Comparison of ENCODE assay signal across 13 cellular contexts in the genomic region with DNA sequence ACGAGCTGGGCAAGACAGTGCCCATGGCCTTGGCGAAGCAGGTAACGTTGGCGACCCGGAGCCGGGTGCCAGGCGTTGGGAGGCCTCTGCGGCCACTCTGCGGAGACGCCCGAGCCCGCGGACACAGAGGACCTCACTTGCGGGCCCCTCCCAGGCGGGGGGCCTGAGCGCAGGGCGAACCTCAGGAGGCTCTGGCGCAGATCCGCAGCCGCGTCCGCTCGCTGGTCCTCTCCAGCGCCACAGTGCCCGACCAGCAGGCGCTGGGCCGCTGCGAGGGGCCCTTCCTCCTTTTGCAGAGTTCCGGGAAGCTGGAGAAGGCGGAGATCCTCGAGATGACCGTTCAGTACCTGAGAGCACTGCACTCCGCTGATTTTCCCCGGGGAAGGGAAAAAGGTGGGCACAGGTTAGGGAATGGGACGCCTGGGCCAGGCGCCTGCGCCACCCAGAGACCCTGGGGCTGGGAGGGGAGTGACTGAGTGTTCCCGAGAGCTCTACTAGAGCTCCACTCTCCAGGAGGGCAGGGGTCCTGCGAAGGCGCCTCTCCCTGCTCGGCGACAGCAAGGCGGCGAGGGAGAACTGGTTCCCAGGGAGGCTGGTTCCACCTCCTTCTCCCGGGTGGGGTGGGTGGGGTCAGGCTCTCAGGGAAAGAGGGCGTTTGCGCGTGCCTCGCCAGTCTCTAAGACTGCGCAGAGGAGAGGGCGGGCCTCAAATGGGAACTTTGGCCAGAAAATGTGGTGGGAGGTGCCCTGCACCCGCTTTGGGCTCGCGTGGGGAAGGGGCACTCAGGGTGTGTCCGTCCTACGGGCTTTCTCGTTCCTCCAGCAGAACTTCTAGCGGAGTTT. TPM values are rescaled to one million over a fixed set of nuclear protein-coding genes. Genes with fewer than 3 reads are reported as not detected.
DNase-seq lines count a peak whose midpoint lies in the region; ATAC-seq, FAIRE-seq and TF ChIP-seq lines count a peak whose summit lies in the region.
"Had no signal": no experiment of that assay in that cellular context is flagged by ENCODE, and none has a peak within 500 bp of the region (broad histone marks: within the 10 kb centered on the region; RNA-seq: fewer than 3 reads in every experiment).

No MANE protein-coding gene starts in this region.

- FAIRE-seq in endothelial cell of umbilical vein (lab: Jason Lieb, UNC): no peak
- FAIRE-seq: endometrium had no signal

- DNase-seq in DMS114 treated with DMSO at 0.1 percent for 48 hours (lab: John Stamatoyannopoulos, UW; ENCODE audit: unreplicated experiment): peak; percentile 16
- no peak for DNase-seq in endothelial cell of umbilical vein (ENCODE audit: low read depth, low spot score)
- no peak for DNase-seq in trophoblast cell
- DNase-seq in NCI-H2029 treated with DMSO at 0.1 percent for 48 hours (lab: John Stamatoyannopoulos, UW): no peak
- no peak for DNase-seq in effector memory CD4-positive, alpha-beta T cell
- DNase-seq: amniotic stem cell, hippocampal formation, NCI-H1092, SHP77 had no signal

- no peak overlapping the region for H3K18ac ChIP-seq in trophoblast cell (ENCODE audit: low read length)

- no peak overlapping the region for H3K27ac ChIP-seq in HUES64 (ENCODE audit: low read depth, low read length)
- H3K27ac ChIP-seq in endothelial cell of umbilical vein (ENCODE audit: insufficient read depth, low read depth, low read length): no peak overlapping the region
- H3K27ac ChIP-seq in trophoblast cell (ENCODE audit: low read depth, low read length): no peak overlapping the region
- no peak overlapping the region for H3K27ac ChIP-seq in effector memory CD4-positive, alpha-beta T cell (ENCODE audit: insufficient read depth, low read length, poor library complexity, severe bottlenecking)

- H3K4ac ChIP-seq in trophoblast cell (ENCODE audit: low read depth, low read length): no peak overlapping the region

- dilution Hi-C loops in endothelial cell of umbilical vein (cut with MboI; ENCODE audit: extremely low pct_ligation_motif_present, low sequenced_read_pairs): no loop called here

- TF ChIP-seq CTCF in endothelial cell of umbilical vein (IDR thresholded peaks at IDR 0.05; ENCODE audit: extremely low read depth in 1 of 2, insufficient read depth in 1 of 2, low read depth in 1 of 2, low read length in 2 of 2): no peak

- TF ChIP-seq POLR2A in endothelial cell of umbilical vein (IDR thresholded peaks at IDR 0.05; ENCODE audit: low read depth, low read length): no peak

- no peak overlapping the region for H2BK12ac ChIP-seq in trophoblast cell (ENCODE audit: low read length)

- peaks cover 100% of the 10 kb centered on the region for H3K27me3 ChIP-seq in HUES64 (ENCODE audit: insufficient read depth, low read length)
- H3K27me3 ChIP-seq in endothelial cell of umbilical vein (ENCODE audit: control insufficient read depth in 2 of 2, insufficient read depth in 2 of 2, low read length in 2 of 2): peaks cover 83 to 98% of the 10 kb centered on the region in 2 experiments
- peaks cover 89% of the 10 kb centered on the region for H3K27me3 ChIP-seq in trophoblast cell (ENCODE audit: insufficient read depth, low read length)
- peaks cover 33% of the 10 kb centered on the region for H3K27me3 ChIP-seq in effector memory CD4-positive, alpha-beta T cell (replicated peaks; ENCODE audit: control insufficient read depth, insufficient read depth, low read length, poor library complexity, severe bottlenecking)

- POLR2A ChIA-PET in endothelial cell of umbilical vein (lab: Charles Lee): no interaction called here

- H2AFZ ChIP-seq in endothelial cell of umbilical vein (ENCODE audit: low read depth, low read length) (no peak overlapping the region), trophoblast cell (ENCODE audit: insufficient read depth, low read length, poor library complexity) (peak overlapping the region; percentile 23)

- H3K4me1 ChIP-seq in HUES64 (ENCODE audit: insufficient read depth, low read length): peaks cover 24% of the 10 kb centered on the region
- no peaks in the 10 kb centered on the region for H3K4me1 ChIP-seq in endothelial cell of umbilical vein (ENCODE audit: control insufficient read depth, extremely low read depth, insufficient read depth, low read length)
- peaks cover 0 to 9% of the 10 kb centered on the region in 2 experiments for H3K4me1 ChIP-seq in trophoblast cell (ENCODE audit: control insufficient read depth in 1 of 2, insufficient read depth in 2 of 2, low read length in 2 of 2)
- H3K4me1 ChIP-seq in effector memory CD4-positive, alpha-beta T cell (ENCODE audit: control insufficient read depth, insufficient read depth, low read length, poor library complexity, severe bottlenecking): no peaks in the 10 kb centered on the region

- H4K91ac ChIP-seq in trophoblast cell (ENCODE audit: low read depth, low read length): no peak overlapping the region

- H3K9me3 ChIP-seq in HUES64 (ENCODE audit: insufficient read depth, low read depth, low read length) (no peaks in the 10 kb centered on the region), endothelial cell of umbilical vein (replicated peaks; ENCODE audit: control insufficient read depth, insufficient read depth, low read length) (no peaks in the 10 kb centered on the region), trophoblast cell (ENCODE audit: insufficient read depth, low read depth, low read length) (peaks cover 4% of the 10 kb centered on the region)
- H3K9me3 ChIP-seq in effector memory CD4-positive, alpha-beta T cell (ENCODE audit: control insufficient read depth, low read length): no peaks in the 10 kb centered on the region

- no peak overlapping the region for H3K14ac ChIP-seq in trophoblast cell (ENCODE audit: low read length)

- H3K9ac ChIP-seq in HUES64 (ENCODE audit: low read depth, low read length) (no peak overlapping the region), endothelial cell of umbilical vein (replicated peaks; ENCODE audit: extremely low read depth, insufficient read depth, low read length) (no peak overlapping the region), trophoblast cell (ENCODE audit: low read length) (no peak overlapping the region)

- H4K8ac ChIP-seq in trophoblast cell (ENCODE audit: low read depth, low read length): no peak overlapping the region

- no peak overlapping the region for H4K12ac ChIP-seq in trophoblast cell (ENCODE audit: low read depth, low read length)

- WGBS in HUES64: 2% methylated on average over 58 of the region's 58 CpGs
- no CpG with 5 or more reads among the region's 58 CpGs for WGBS in trophoblast cell (ENCODE audit: extremely low coverage, insufficient coverage, insufficient read length)

- H3K9me1 ChIP-seq in endothelial cell of umbilical vein (replicated peaks; ENCODE audit: control insufficient read depth, extremely low read depth, insufficient read depth, low read length): no peaks in the 10 kb centered on the region

- no peak overlapping the region for H3K4me2 ChIP-seq in endothelial cell of umbilical vein (ENCODE audit: insufficient read depth, low read length)
- peak overlapping the region; percentile 49 for H3K4me2 ChIP-seq in trophoblast cell (ENCODE audit: low read length)

- H2BK5ac ChIP-seq in trophoblast cell (ENCODE audit: low read depth, low read length, poor library complexity): no peak overlapping the region

- H3K23ac ChIP-seq in trophoblast cell (ENCODE audit: low read length): no peak overlapping the region

- BruUV-seq in endothelial cell of umbilical vein (replicated peaks; lab: Mats Ljungman, UMichigan): no TSS peak

- H3K79me2 ChIP-seq in endothelial cell of umbilical vein (ENCODE audit: control insufficient read depth, insufficient read depth, low read length): no peaks in the 10 kb centered on the region
- H3K79me2 ChIP-seq in trophoblast cell (ENCODE audit: control insufficient read depth, insufficient read depth, low read length, poor library complexity): no peaks in the 10 kb centered on the region

- no peaks in the 10 kb centered on the region for H4K20me1 ChIP-seq in endothelial cell of umbilical vein (replicated peaks; ENCODE audit: control insufficient read depth, extremely low read depth, insufficient read depth, low read length)

- CTCF ChIA-PET in endothelial cell of umbilical vein (lab: Charles Lee): interaction anchor here (0.6 kb wide), 1 partner anchor 274 kb away, joined by 4 read pairs; no protein-coding TSS in a partner anchor

- H3K79me1 ChIP-seq in trophoblast cell (ENCODE audit: low read length): no peaks in the 10 kb centered on the region

- H2AK5ac ChIP-seq in trophoblast cell (ENCODE audit: low read length): no peak overlapping the region

- no peak for ATAC-seq in GM21576 (IDR thresholded peaks at IDR 0.05; ENCODE audit: unreplicated experiment)

- H3K36me3 ChIP-seq in HUES64 (ENCODE audit: insufficient read depth, low read length) (no peaks in the 10 kb centered on the region), endothelial cell of umbilical vein (ENCODE audit: control insufficient read depth in 2 of 2, extremely low read depth in 1 of 2, insufficient read depth in 2 of 2, low read length in 2 of 2) (no peaks in the 10 kb centered on the region), trophoblast cell (ENCODE audit: control insufficient read depth in 1 of 2, insufficient read depth in 2 of 2, low read length in 2 of 2) (no peaks in the 10 kb centered on the region)
- H3K36me3 ChIP-seq in effector memory CD4-positive, alpha-beta T cell (ENCODE audit: control insufficient read depth, insufficient read depth, low read length): no peaks in the 10 kb centered on the region

- no peak overlapping the region for H2BK120ac ChIP-seq in trophoblast cell (ENCODE audit: insufficient read depth, low read length, poor library complexity)

- H3K4me3 ChIP-seq in HUES64 (ENCODE audit: low read length) (peak overlapping the region; percentile 34), endothelial cell of umbilical vein (replicated peaks in 1 of 3; ENCODE audit: insufficient read depth in 1 of 3, low read depth in 1 of 3, low read length in 3 of 3) (no peak overlapping the region), trophoblast cell (ENCODE audit: low read depth, low read length) (no peak overlapping the region)
- no peak overlapping the region for H3K4me3 ChIP-seq in effector memory CD4-positive, alpha-beta T cell (ENCODE audit: insufficient read depth, low read depth, low read length, poor library complexity, severe bottlenecking)

- intact Hi-C loops in endothelial cell of umbilical vein (cut with micrococcal nuclease): no loop called here

RNA-seq across cellular contexts. Expression of a gene that starts 1.4 kb away (rescaled TPM):
- not detected for polyA plus RNA-seq in HUES64 (2013, experiment 1 of 2)
- polyA plus RNA-seq in HUES64 (2013, experiment 2 of 2): not detected
- not detected in 2 replicates for total RNA-seq in endothelial cell of umbilical vein
- polyA plus RNA-seq in endothelial cell of umbilical vein: not detected in 2 replicates
- not detected in 2 replicates for polyA plus RNA-seq in endothelial cell of umbilical vein (2011; cell fraction: cytosol; rRNA removed)
- not detected in 2 replicates for polyA plus RNA-seq in endothelial cell of umbilical vein (2011; cell fraction: nucleus; rRNA removed)
- not detected in 2 replicates for polyA plus RNA-seq in endothelial cell of umbilical vein (2012)
- polyA minus RNA-seq in endothelial cell of umbilical vein: not detected in 2 replicates
- polyA minus RNA-seq in endothelial cell of umbilical vein (2011; cell fraction: cytosol; rRNA and poly(A)+ RNA removed): not detected
- polyA minus RNA-seq in endothelial cell of umbilical vein (2011; cell fraction: nucleus; rRNA and poly(A)+ RNA removed): not detected in 2 replicates
- polyA plus RNA-seq in trophoblast cell (2013): not detected in 2 replicates
- total RNA-seq: mononuclear cell had no signal
